ENCODE assay signal across 8 cellular contexts in genomic region chr20:57450419-57450818, GRCh38.
DNase-seq lines count a peak whose midpoint lies in the region; ATAC-seq lines count a peak whose summit lies in the region.

No MANE protein-coding gene starts in this region.

- peak; percentile 7 for DNase-seq in activated CD4-positive, alpha-beta T cell treated with anti-CD3 and anti-CD28 coated beads for 48 hours
- no peak for DNase-seq in activated CD4-positive, alpha-beta T cell treated with anti-CD3 and anti-CD28 coated beads for 4 hours
- DNase-seq in RPMI8226: peak; percentile 46
- peak; percentile 73 for DNase-seq in islet precursor cell
- DNase-seq in SW480 (ENCODE audit: low spot score): no peak
- DNase-seq in NCI-H748 (lab: John Stamatoyannopoulos, UW; ENCODE audit: unreplicated experiment): no peak
- no peak for DNase-seq in DMS53 treated with DMSO at 0.1 percent for 48 hours (lab: John Stamatoyannopoulos, UW; ENCODE audit: unreplicated experiment)

- peak; percentile 60 for ATAC-seq in HG03039 (IDR thresholded peaks at IDR 0.05; ENCODE audit: unreplicated experiment)

Comparison
In these comparisons a context has a peak if more than half of its experiments do, and no peak if none do; other contexts are left out.
1. DNase-seq: peak in activated CD4-positive, alpha-beta T cell treated with anti-CD3 and anti-CD28 coated beads for 48 hours (single experiment), RPMI8226 (single experiment) and islet precursor cell (single experiment); none in activated CD4-positive, alpha-beta T cell treated with anti-CD3 and anti-CD28 coated beads for 4 hours (0 of 2), SW480 (single experiment), NCI-H748 (single experiment) and DMS53 treated with DMSO at 0.1 percent for 48 hours (single experiment).